1 cellular context compared by ENCODE assay signal in genomic region chr19:49117677-49118564, GRCh38.
TF ChIP-seq lines count a peak whose summit lies in the region.

No MANE protein-coding gene starts in this region.

TF ChIP-seq in K562, 482 proteins besides CTCF, POLR2A, EP300 and RAD21:
- no peak for TF ChIP-seq ZFP91 (CRISPR knock-in tag; IDR thresholded peaks at IDR 0.05)
- no peak for TF ChIP-seq CREM (IDR thresholded peaks at IDR 0.05; ENCODE audit: low read depth)
- TF ChIP-seq ZBTB33 (CRISPR knock-in tag; IDR thresholded peaks at IDR 0.05) = peak; percentile 87; the same call in 1 of the 2 replicates
- TF ChIP-seq TBL1XR1 (IDR thresholded peaks at IDR 0.05; ENCODE audit: low read length in 2 of 2) = no peak
- peak; percentile 18 for TF ChIP-seq SAP30 (IDR thresholded peaks at IDR 0.05; ENCODE audit: borderline replicate concordance, insufficient read depth, low read depth, low read length, poor library complexity, severe bottlenecking)
- TF ChIP-seq FOXA3 (CRISPR knock-in tag; conservative IDR thresholded peaks at IDR 0.05 in 1 of 2, IDR thresholded peaks at IDR 0.05 in 1 of 2) = 0 out of 4 replicates have a peak, but pooled peaks of 1 of the 2 experiments have one; percentile 17
- no peak for TF ChIP-seq POLR2G (IDR thresholded peaks at IDR 0.05; ENCODE audit: low read depth, low read length)
- no peak for TF ChIP-seq NFRKB (IDR thresholded peaks at IDR 0.05; ENCODE audit: low read depth)
- TF ChIP-seq ESRRA (IDR thresholded peaks at IDR 0.05; ENCODE audit: borderline replicate concordance, low read depth) = no peak
- no peak for TF ChIP-seq GABPB2 (CRISPR knock-in tag; conservative IDR thresholded peaks at IDR 0.05)
- TF ChIP-seq NR2C1 (IDR thresholded peaks at IDR 0.05) = peak; percentile 86
- peak; percentile 87 for TF ChIP-seq NR2C1 (tag; IDR thresholded peaks at IDR 0.05)
- TF ChIP-seq FOXJ2 (tag; IDR thresholded peaks at IDR 0.05) = peak; percentile 26; the same call in 1 of the 2 replicates
- TF ChIP-seq BHLHE40 (IDR thresholded peaks at IDR 0.05; ENCODE audit: low read length) = peak; percentile 27; the same call in 1 of the 2 replicates
TF ChIP-seq in K562: peak in this region for 6.
